Comparison of ENCODE assay signal across 9 cellular contexts in the genomic region with DNA sequence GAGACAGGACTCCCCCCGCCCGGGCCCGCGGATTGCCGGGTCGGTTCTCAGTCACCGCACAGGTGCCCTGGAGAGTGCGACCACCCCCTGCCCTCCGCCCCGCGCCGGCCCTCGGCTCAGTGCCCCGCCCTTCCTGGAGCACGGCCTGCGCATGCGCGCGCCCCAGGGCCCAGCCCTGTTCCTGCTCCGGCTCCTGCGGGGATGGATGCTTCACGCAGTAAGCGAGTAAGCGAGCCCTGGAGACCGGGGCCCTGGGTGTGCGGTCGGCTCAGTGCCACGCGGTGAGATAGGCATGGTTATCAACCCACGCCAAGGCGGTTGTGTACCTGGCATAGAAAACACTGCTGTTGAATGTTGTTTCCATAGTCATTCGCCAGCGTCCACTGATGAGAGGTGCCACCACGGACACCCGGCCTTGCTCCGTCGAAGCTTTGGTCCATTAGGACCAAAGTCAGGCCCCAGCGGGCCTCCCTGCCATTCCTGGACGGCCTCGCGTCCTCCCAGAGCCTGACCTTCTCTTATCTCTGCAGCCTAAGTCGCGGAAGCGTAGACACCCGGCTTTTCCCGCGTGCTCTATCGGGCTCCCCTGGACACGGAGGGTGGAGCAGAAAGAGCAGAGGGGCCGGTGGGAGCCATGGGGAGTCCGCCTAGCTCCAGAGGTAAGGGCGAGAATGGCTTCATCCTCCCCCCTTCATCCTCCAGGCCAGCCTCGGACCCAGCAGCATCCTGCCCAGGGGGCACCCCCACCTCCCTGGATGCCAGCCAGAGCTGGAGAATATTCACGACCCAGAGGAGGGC.
A peak's percentile ranks its signal among the peaks of the same experiment; 100 is the strongest.
DNase-seq lines count a peak whose midpoint lies in the region; ATAC-seq and TF ChIP-seq lines count a peak whose summit lies in the region.
"Had no signal": no experiment of that assay in that cellular context is flagged by ENCODE, and none has a peak within 500 bp of the region (broad histone marks: within the 10 kb centered on the region; RNA-seq: fewer than 3 reads in every experiment).

No MANE protein-coding gene starts in this region.

- H4K20me1 ChIP-seq in OCI-LY3 (ENCODE audit: insufficient read depth, low read length), result no peaks in the 10 kb centered on the region

- no peak overlapping the region for H3K27ac Mint-ChIP-seq in activated naive CD4-positive, alpha-beta T cell treated with anti-CD3 and anti-CD28 coated beads, Interleukin-2, amount 10 ng/mL, durations not matched to agents 7 days and 5 days

- DNase-seq in CD1c-positive myeloid dendritic cell (ENCODE audit: extremely low spot score) (peak; percentile 38), cardiac muscle cell (ENCODE audit: low read depth in 1 of 2, low spot score in 1 of 2) (peak; percentile 53 to 66), sigmoid colon (peak; percentile 59), NCI-H1694 (lab: John Stamatoyannopoulos, UW) (no peak)
- peak; percentile 76 for DNase-seq in activated naive CD4-positive, alpha-beta T cell treated with anti-CD3 and anti-CD28 coated beads, Interleukin-2, amount 10 ng/mL, durations not matched to agents 7 days and 5 days

- H3K9ac ChIP-seq in OCI-LY3 (ENCODE audit: low read length), result peak overlapping the region; percentile 43

- CTCF ChIA-PET in activated naive CD4-positive, alpha-beta T cell treated with anti-CD3 and anti-CD28 coated beads, Interleukin-2, amount 10 ng/mL, durations not matched to agents 7 days and 5 days (lab: Charles Lee), result no interaction called here

- no peak overlapping the region for H3K27ac ChIP-seq in OCI-LY3 (ENCODE audit: low read length)
- H3K27ac ChIP-seq in cardiac muscle cell, result no peak overlapping the region
- H3K27ac ChIP-seq in sigmoid colon, result no peak overlapping the region
- H3K27ac ChIP-seq: thyroid gland had no signal

- peaks cover 10% of the 10 kb centered on the region for H3K4me1 ChIP-seq in OCI-LY3 (ENCODE audit: low read length)
- no peaks in the 10 kb centered on the region for H3K4me1 ChIP-seq in cardiac muscle cell (ENCODE audit: low read depth)
- H3K4me1 ChIP-seq in sigmoid colon, result peaks cover 0 to 10% (median 7%) of the 10 kb centered on the region in 4 donors

- intact Hi-C loops in sigmoid colon (cut with DNase I), result no loop called here

- no peaks in the 10 kb centered on the region for H3K36me3 Mint-ChIP-seq in activated naive CD4-positive, alpha-beta T cell treated with anti-CD3 and anti-CD28 coated beads, Interleukin-2, amount 10 ng/mL, durations not matched to agents 7 days and 5 days

- peak overlapping the region; percentile 85 for H3K4me2 ChIP-seq in OCI-LY3 (ENCODE audit: low read length)

- TF ChIP-seq CTCF in OCI-LY3 (IDR thresholded peaks at IDR 0.05; ENCODE audit: low read depth, low read length) (no peak), cardiac muscle cell (IDR thresholded peaks at IDR 0.05; ENCODE audit: low read depth, low read length) (no peak), sigmoid colon (IDR thresholded peaks at IDR 0.05) (no peak)

- H3K27me3 Mint-ChIP-seq in activated naive CD4-positive, alpha-beta T cell treated with anti-CD3 and anti-CD28 coated beads, Interleukin-2, amount 10 ng/mL, durations not matched to agents 7 days and 5 days, result peaks cover 44% of the 10 kb centered on the region

- ATAC-seq in GM21786 (IDR thresholded peaks at IDR 0.05; ENCODE audit: unreplicated experiment) (peak; percentile 82), GM18520 (IDR thresholded peaks at IDR 0.05; ENCODE audit: unreplicated experiment) (no peak)

- peak overlapping the region; percentile 91 for H2AFZ ChIP-seq in OCI-LY3 (ENCODE audit: low read depth, low read length)

- peak overlapping the region; percentile 72 for H3K4me3 Mint-ChIP-seq in activated naive CD4-positive, alpha-beta T cell treated with anti-CD3 and anti-CD28 coated beads, Interleukin-2, amount 10 ng/mL, durations not matched to agents 7 days and 5 days

- H3K9me3 ChIP-seq in OCI-LY3 (ENCODE audit: insufficient read depth, low read length) (no peaks in the 10 kb centered on the region), cardiac muscle cell (ENCODE audit: low read depth) (no peaks in the 10 kb centered on the region), sigmoid colon (no peaks in the 10 kb centered on the region)
- H3K9me3 ChIP-seq: thyroid gland had no signal

- TF ChIP-seq POLR2A in sigmoid colon (IDR thresholded peaks at IDR 0.05), result no peak

- H3K79me2 ChIP-seq in OCI-LY3 (ENCODE audit: low read length), result no peaks in the 10 kb centered on the region

- no peaks in the 10 kb centered on the region for H3K9me3 Mint-ChIP-seq in activated naive CD4-positive, alpha-beta T cell treated with anti-CD3 and anti-CD28 coated beads, Interleukin-2, amount 10 ng/mL, durations not matched to agents 7 days and 5 days

- WGBS in sigmoid colon, 2 donors, result 5 to 9% methylated on average over 54 of the region's 54 CpGs

- H3K4me1 Mint-ChIP-seq in activated naive CD4-positive, alpha-beta T cell treated with anti-CD3 and anti-CD28 coated beads, Interleukin-2, amount 10 ng/mL, durations not matched to agents 7 days and 5 days, result peaks cover 11% of the 10 kb centered on the region

- no peak for TF ChIP-seq EP300 in sigmoid colon (IDR thresholded peaks at IDR 0.05)

- H3K27me3 ChIP-seq in OCI-LY3 (ENCODE audit: low read depth, low read length) (no peaks in the 10 kb centered on the region), cardiac muscle cell (peaks cover 10% of the 10 kb centered on the region), sigmoid colon (peaks cover 9 to 43% (median 19%) of the 10 kb centered on the region in 3 donors)

- H3K4me3 ChIP-seq in OCI-LY3 (ENCODE audit: low read length) (peak overlapping the region; percentile 82), cardiac muscle cell (peak overlapping the region; percentile 32), sigmoid colon (peak overlapping the region in 3 of 4 donors; percentile 20 to 43 (median 34))
- H3K4me3 ChIP-seq: thyroid gland had no signal

- H3K36me3 ChIP-seq in OCI-LY3 (replicated peaks; ENCODE audit: low read depth, low read length) (no peaks in the 10 kb centered on the region), cardiac muscle cell (no peaks in the 10 kb centered on the region), sigmoid colon (no peaks in the 10 kb centered on the region)
- H3K36me3 ChIP-seq: thyroid gland had no signal

Comparison
In these comparisons a context has a peak if more than half of its experiments do, and no peak if none do; other contexts are left out.
1. H3K4me3 ChIP-seq: peak in every context shown above with its lines; median percentile 82 in OCI-LY3; 34 in sigmoid colon; 32 in cardiac muscle cell.